Comparison of ENCODE assay signal across 25 cellular contexts in genomic region chr15:83016906-83017305, GRCh38.
"Had no signal": no experiment of that assay in that cellular context is flagged by ENCODE, and none has a peak within 500 bp of the region (broad histone marks: within the 10 kb centered on the region; RNA-seq: fewer than 3 reads in every experiment).

No MANE protein-coding gene starts in this region.

- H3K27me3 ChIP-seq: adrenal gland, ascending aorta, breast epithelium, heart left ventricle, neutrophil, ovary, tibial artery had no signal

- H3K4me3 Mint-ChIP-seq: activated CD8-positive, alpha-beta memory T cell treated with anti-CD3 and anti-CD28 coated beads, Interleukin-2, amount 10 ng/mL, durations not matched to agents 7 days and 5 days; activated naive CD8-positive, alpha-beta T cell; central memory CD8-positive, alpha-beta T cell; memory B cell; natural killer cell treated with Interleukin-12 subunit alpha and Interleukin-12 subunit beta and Interleukin-15 and Interleukin-18, amount 100 ng/mL, for 72 hours; stimulated activated naive CD8-positive, alpha-beta T cell treated with anti-CD3 and anti-CD28 coated beads, Interleukin-15, Interleukin-2, amounts not matched to agents 100 ng/mL and 50 ng/mL, for 24 hours had no signal

- ATAC-seq: activated CD8-positive, alpha-beta memory T cell treated with anti-CD3 and anti-CD28 coated beads, Interleukin-2, amount 10 ng/mL, durations not matched to agents 7 days and 5 days; heart left ventricle; left cardiac atrium; natural killer cell treated with Interleukin-12 subunit alpha and Interleukin-12 subunit beta and Interleukin-15 and Interleukin-18, amount 100 ng/mL, for 72 hours; psoas muscle; right cardiac atrium had no signal

- H3K27me3 Mint-ChIP-seq: activated CD8-positive, alpha-beta memory T cell treated with anti-CD3 and anti-CD28 coated beads, Interleukin-2, amount 10 ng/mL, durations not matched to agents 7 days and 5 days; activated naive CD8-positive, alpha-beta T cell; central memory CD8-positive, alpha-beta T cell; memory B cell; natural killer cell treated with Interleukin-12 subunit alpha and Interleukin-12 subunit beta and Interleukin-15 and Interleukin-18, amount 100 ng/mL, for 72 hours; stimulated activated naive CD8-positive, alpha-beta T cell treated with anti-CD3 and anti-CD28 coated beads, Interleukin-15, Interleukin-2, amounts not matched to agents 100 ng/mL and 50 ng/mL, for 24 hours had no signal

- H3K9me3 ChIP-seq: adrenal gland, ascending aorta, breast epithelium, heart left ventricle, neutrophil, ovary, psoas muscle, tibial artery had no signal

- DNase-seq: activated CD4-positive, alpha-beta T cell treated with anti-CD3 and anti-CD28 coated beads for 1 hour; activated CD8-positive, alpha-beta memory T cell treated with anti-CD3 and anti-CD28 coated beads, Interleukin-2, amount 10 ng/mL, durations not matched to agents 7 days and 5 days; activated naive CD4-positive, alpha-beta T cell; activated T-cell treated with anti-CD3 and anti-CD28 coated beads for 4 hours; adrenal gland; heart left ventricle; islet precursor cell; left cardiac atrium; ovary; psoas muscle; right cardiac atrium; stimulated activated CD4-positive, alpha-beta T cell treated with anti-CD3 and anti-CD28 coated beads, Interleukin-1b, Interleukin-23, amount 100 ng/mL, for 48 hours; substantia nigra; T-helper 1 cell; tibial artery had no signal

- H3K4me3 ChIP-seq: adrenal gland, ascending aorta, breast epithelium, coronary artery, heart left ventricle, ovary, psoas muscle, tibial artery had no signal

- H3K9me3 Mint-ChIP-seq: central memory CD8-positive, alpha-beta T cell; memory B cell had no signal

- H3K27ac ChIP-seq: adrenal gland, ascending aorta, breast epithelium, coronary artery, heart left ventricle, neutrophil, ovary, psoas muscle, tibial artery had no signal

- H3K27ac Mint-ChIP-seq: natural killer cell treated with Interleukin-12 subunit alpha and Interleukin-12 subunit beta and Interleukin-15 and Interleukin-18, amount 100 ng/mL, for 72 hours; stimulated activated naive CD8-positive, alpha-beta T cell treated with anti-CD3 and anti-CD28 coated beads, Interleukin-15, Interleukin-2, amounts not matched to agents 100 ng/mL and 50 ng/mL, for 24 hours had no signal

- H3K36me3 ChIP-seq: ovary had no signal

- FAIRE-seq: TTC549 had no signal
